In the genomic region with DNA sequence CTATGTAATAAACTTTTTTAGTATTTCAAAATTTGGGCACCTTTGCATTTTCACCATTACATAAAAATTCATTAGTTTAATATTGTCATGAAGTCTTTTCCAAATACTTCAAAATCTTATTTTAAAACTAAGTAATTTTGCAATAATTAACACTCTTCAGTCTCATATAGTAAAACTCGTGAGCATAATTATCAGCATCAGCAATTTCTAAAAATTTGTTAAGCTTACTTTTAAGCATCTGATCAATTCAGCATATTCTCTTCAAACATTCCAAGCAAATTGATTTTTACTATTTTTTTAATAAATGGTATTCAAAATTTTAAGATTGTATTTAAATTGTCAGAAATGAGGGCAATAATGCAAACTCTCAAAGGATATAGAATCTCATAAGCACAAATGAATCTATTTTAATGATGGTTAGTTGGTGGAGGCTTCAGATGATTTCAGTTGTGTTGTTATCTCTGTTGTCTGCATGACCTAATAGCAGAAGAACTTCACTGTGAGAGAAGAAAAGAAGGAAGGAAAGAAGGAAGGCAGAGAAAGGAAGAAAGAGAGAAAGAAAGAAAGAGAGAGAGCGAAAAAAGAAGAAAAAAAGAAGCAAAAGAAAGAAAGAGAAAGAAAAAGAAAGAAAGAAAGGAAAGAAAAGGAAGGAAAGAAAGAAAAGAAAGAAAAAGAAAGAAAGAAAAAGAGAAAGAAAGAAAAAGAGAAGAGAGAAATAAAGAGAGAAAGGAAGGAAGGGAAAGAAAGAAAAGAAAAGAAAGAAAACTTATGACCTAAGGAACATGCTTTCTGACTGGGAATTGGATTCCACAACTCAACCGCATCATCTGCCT, we compare ENCODE assay signal across 3 cellular contexts.
TF ChIP-seq lines count a peak whose summit lies in the region.

No MANE protein-coding gene starts in this region.

TF ChIP-seq in SK-N-SH, 30 proteins besides CTCF, POLR2A, EP300 and RAD21 (continued from another document):
- TF ChIP-seq IRF3 (IDR thresholded peaks at IDR 0.05; ENCODE audit: low read depth, low read length), result no peak
- no peak for TF ChIP-seq TCF12 (IDR thresholded peaks at IDR 0.05)
- TF ChIP-seq FOXM1 (IDR thresholded peaks at IDR 0.05; ENCODE audit: low read depth), result no peak
- TF ChIP-seq POLR2AphosphoS5 (IDR thresholded peaks at IDR 0.05; ENCODE audit: low read depth, low read length), result no peak
- no peak for TF ChIP-seq TEAD4 (IDR thresholded peaks at IDR 0.05; ENCODE audit: borderline replicate concordance, insufficient read depth)
- no peak for TF ChIP-seq USF1 (IDR thresholded peaks at IDR 0.05; ENCODE audit: borderline replicate concordance, low read depth)

TF ChIP-seq in SK-N-SH treated with all-trans-retinoic acid at 6 μM for 48 hours, 23 proteins besides CTCF, POLR2A, EP300 and RAD21 (continued from another document):
- TF ChIP-seq, protein P1, sequence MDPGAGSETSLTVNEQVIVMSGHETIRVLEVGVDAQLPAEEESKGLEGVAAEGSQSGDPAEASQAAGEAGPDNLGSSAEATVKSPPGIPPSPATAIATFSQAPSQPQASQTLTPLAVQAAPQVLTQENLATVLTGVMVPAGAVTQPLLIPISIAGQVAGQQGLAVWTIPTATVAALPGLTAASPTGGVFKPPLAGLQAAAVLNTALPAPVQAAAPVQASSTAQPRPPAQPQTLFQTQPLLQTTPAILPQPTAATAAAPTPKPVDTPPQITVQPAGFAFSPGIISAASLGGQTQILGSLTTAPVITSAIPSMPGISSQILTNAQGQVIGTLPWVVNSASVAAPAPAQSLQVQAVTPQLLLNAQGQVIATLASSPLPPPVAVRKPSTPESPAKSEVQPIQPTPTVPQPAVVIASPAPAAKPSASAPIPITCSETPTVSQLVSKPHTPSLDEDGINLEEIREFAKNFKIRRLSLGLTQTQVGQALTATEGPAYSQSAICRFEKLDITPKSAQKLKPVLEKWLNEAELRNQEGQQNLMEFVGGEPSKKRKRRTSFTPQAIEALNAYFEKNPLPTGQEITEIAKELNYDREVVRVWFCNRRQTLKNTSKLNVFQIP (CRISPR knock-in tag; IDR thresholded peaks at IDR 0.05; ENCODE audit: borderline replicate concordance, low read depth), result no peak
- TF ChIP-seq TSHZ2 (CRISPR knock-in tag; IDR thresholded peaks at IDR 0.05) (no peak), CSRNP3 (CRISPR knock-in tag; IDR thresholded peaks at IDR 0.05) (no peak), ZFP30 (CRISPR knock-in tag; IDR thresholded peaks at IDR 0.05) (no peak), OSR1 (CRISPR knock-in tag; IDR thresholded peaks at IDR 0.05) (no peak), ZC3H10 (CRISPR knock-in tag; IDR thresholded peaks at IDR 0.05) (no peak), BACH2 (CRISPR knock-in tag; IDR thresholded peaks at IDR 0.05; ENCODE audit: borderline replicate concordance) (no peak), TCF4 (CRISPR knock-in tag; IDR thresholded peaks at IDR 0.05; ENCODE audit: borderline replicate concordance) (no peak), TOX (CRISPR knock-in tag; IDR thresholded peaks at IDR 0.05; ENCODE audit: borderline replicate concordance) (no peak), ZFP3 (CRISPR knock-in tag; IDR thresholded peaks at IDR 0.05) (no peak), SNAI2 (CRISPR knock-in tag; IDR thresholded peaks at IDR 0.05) (no peak), PPARA (CRISPR knock-in tag; IDR thresholded peaks at IDR 0.05; ENCODE audit: borderline replicate concordance) (no peak), CSDC2 (CRISPR knock-in tag; IDR thresholded peaks at IDR 0.05) (no peak), ZNF8 (CRISPR knock-in tag; IDR thresholded peaks at IDR 0.05) (no peak), ISL1 (CRISPR knock-in tag; IDR thresholded peaks at IDR 0.05) (no peak), GLIS3 (CRISPR knock-in tag; IDR thresholded peaks at IDR 0.05) (no peak)

TF ChIP-seq in endothelial cell of umbilical vein, 7 proteins besides CTCF, POLR2A, EP300 and RAD21 (continued from another document):
- TF ChIP-seq FOS (IDR thresholded peaks at IDR 0.05; ENCODE audit: borderline replicate concordance, insufficient read depth, low read length), result no peak
- TF ChIP-seq EZH2 (IDR thresholded peaks at IDR 0.05; ENCODE audit: borderline replicate concordance, low read depth, low read length, severe bottlenecking), result no peak
- no peak for TF ChIP-seq MAX (IDR thresholded peaks at IDR 0.05; ENCODE audit: insufficient read depth, insufficient read length)
- TF ChIP-seq JUN (IDR thresholded peaks at IDR 0.05; ENCODE audit: borderline replicate concordance, insufficient read depth, insufficient read length, low read depth), result no peak
- no peak for TF ChIP-seq GATA2 (IDR thresholded peaks at IDR 0.05; ENCODE audit: insufficient read depth, insufficient read length, low read depth, low read length)
